In genomic region chr2:58701688-58702301, GRCh38 we compare ENCODE assay signal across 17 cellular contexts.
DNase-seq lines count a peak whose midpoint lies in the region; ATAC-seq and TF ChIP-seq lines count a peak whose summit lies in the region.
"Had no signal": no experiment of that assay in that cellular context is flagged by ENCODE, and none has a peak within 500 bp of the region (broad histone marks: within the 10 kb centered on the region; RNA-seq: fewer than 3 reads in every experiment).

No MANE protein-coding gene starts in this region.

- H3K9me3 Mint-ChIP-seq in naive B cell: no peaks in the 10 kb centered on the region
- H3K9me3 Mint-ChIP-seq: CD4-positive, alpha-beta T cell had no signal

- H3K36me3 ChIP-seq in BE2C: no peaks in the 10 kb centered on the region
- H3K36me3 ChIP-seq: spleen had no signal

- H3K4me3 Mint-ChIP-seq in naive B cell: no peak overlapping the region
- H3K4me3 Mint-ChIP-seq: activated CD8-positive, alpha-beta T cell treated with anti-CD3 and anti-CD28 coated beads, Interleukin-2, amount 10 ng/mL, durations not matched to agents 7 days and 5 days; CD4-positive, alpha-beta T cell had no signal

- H3K36me3 Mint-ChIP-seq in naive B cell: no peaks in the 10 kb centered on the region

- in situ Hi-C loops in KBM-7 (cut with MboI; ENCODE audit: low pct_unique_long_range_greater_than_20kb, low sequenced_read_pairs): no loop called here

- H3K4me3 ChIP-seq in BE2C (ENCODE audit: low read depth, low read length): no peak overlapping the region
- H3K4me3 ChIP-seq: body of pancreas, spleen had no signal

- H3K4me1 ChIP-seq in BE2C: no peaks in the 10 kb centered on the region
- H3K4me1 ChIP-seq: body of pancreas, parathyroid adenoma, spleen had no signal

- ATAC-seq in GM18870 (IDR thresholded peaks at IDR 0.05; ENCODE audit: unreplicated experiment): peak; percentile 50
- peak; percentile 61 for ATAC-seq in HG02642 (IDR thresholded peaks at IDR 0.05; ENCODE audit: poor library complexity, unreplicated experiment)
- ATAC-seq in naive B cell (ENCODE audit: low read depth in 2 of 2): peak; percentile 36 to 41
- ATAC-seq in HG02571 (IDR thresholded peaks at IDR 0.05; ENCODE audit: unreplicated experiment): no peak
- ATAC-seq: activated CD8-positive, alpha-beta T cell treated with anti-CD3 and anti-CD28 coated beads, Interleukin-2, amount 10 ng/mL, durations not matched to agents 7 days and 5 days; Right ventricle myocardium inferior had no signal

- H3K9me3 ChIP-seq in BE2C: no peaks in the 10 kb centered on the region
- H3K9me3 ChIP-seq: body of pancreas, spleen had no signal

- peaks cover 0 to 10% (median 0%) of the 10 kb centered on the region in 3 donors for H3K27me3 Mint-ChIP-seq in naive B cell
- H3K27me3 Mint-ChIP-seq: CD4-positive, alpha-beta T cell had no signal

- DNase-seq in KBM-7 (peak; percentile 29), naive B cell (no peak), globus pallidus (ENCODE audit: low spot score) (no peak), BE2C (no peak)
- DNase-seq: activated CD8-positive, alpha-beta T cell treated with anti-CD3 and anti-CD28 coated beads, Interleukin-2, amount 10 ng/mL, durations not matched to agents 7 days and 5 days; activated effector memory CD4-positive, alpha-beta T cell treated with Interleukin-2 at 50 U/mL for 16 hours; CD4-positive, alpha-beta T cell; effector CD4-positive, alpha-beta T cell; NCI-H1930; spleen; substantia nigra had no signal

- H3K4me1 Mint-ChIP-seq in naive B cell: no peaks in the 10 kb centered on the region

- no peaks in the 10 kb centered on the region for H3K27me3 ChIP-seq in BE2C
- H3K27me3 ChIP-seq: body of pancreas, spleen had no signal

- no peak for TF ChIP-seq CTCF in BE2C (IDR thresholded peaks at IDR 0.05; ENCODE audit: low read depth, low read length)

- H3K27ac Mint-ChIP-seq in naive B cell: no peak overlapping the region
- H3K27ac Mint-ChIP-seq: activated CD8-positive, alpha-beta T cell treated with anti-CD3 and anti-CD28 coated beads, Interleukin-2, amount 10 ng/mL, durations not matched to agents 7 days and 5 days; CD4-positive, alpha-beta T cell had no signal
